9 cellular contexts compared by ENCODE assay signal in genomic region chr15:40929730-40930429, GRCh38. TPM values are rescaled to one million over a fixed set of nuclear protein-coding genes. Genes with fewer than 3 reads are reported as not detected.
A peak's percentile ranks its signal among the peaks of the same experiment; 100 is the strongest.
DNase-seq lines count a peak whose midpoint lies in the region; ATAC-seq and TF ChIP-seq lines count a peak whose summit lies in the region.
"Had no signal": no experiment of that assay in that cellular context is flagged by ENCODE, and none has a peak within 500 bp of the region (broad histone marks: within the 10 kb centered on the region; RNA-seq: fewer than 3 reads in every experiment).

No MANE protein-coding gene starts in this region.

- CTCF ChIA-PET in PC-3 (lab: Charles Lee) = interaction anchor here (0.5 to 2.0 kb wide), 9 partner anchors 12 to 99 kb away, joined by 6 to 18 read pairs (median 9); no protein-coding TSS in a partner anchor

- no peak for TF ChIP-seq CTCF in PC-3 (conservative IDR thresholded peaks at IDR 0.05; ENCODE audit: low read depth, low read length)

- H3K27me3 ChIP-seq in PC-3 (ENCODE audit: low read length) = peaks cover 25% of the 10 kb centered on the region
- H3K27me3 ChIP-seq in effector memory CD4-positive, alpha-beta T cell (replicated peaks; ENCODE audit: control insufficient read depth, insufficient read depth, low read length, poor library complexity, severe bottlenecking) = peaks cover 66% of the 10 kb centered on the region
- H3K27me3 ChIP-seq in mucosa of rectum (ENCODE audit: control insufficient read depth in 2 of 2, insufficient read depth in 2 of 2, low read length in 2 of 2) = peaks cover 13 to 19% of the 10 kb centered on the region in 2 donors

- ATAC-seq in PC-3 = peak; percentile 38
- ATAC-seq in GM19351 (IDR thresholded peaks at IDR 0.05; ENCODE audit: unreplicated experiment) = no peak

- peak; percentile 54 for DNase-seq in NCI-H1092 treated with DMSO at 0.1 percent for 48 hours (lab: John Stamatoyannopoulos, UW)
- DNase-seq in NCI-H1092 (lab: John Stamatoyannopoulos, UW) = no peak
- peak; percentile 51 for DNase-seq in PC-3
- no peak for DNase-seq in effector memory CD4-positive, alpha-beta T cell
- DNase-seq in NCI-H510A treated with DMSO at 0.1 percent for 48 hours (lab: John Stamatoyannopoulos, UW) = no peak
- DNase-seq in stimulated activated CD8-positive, alpha-beta memory T cell treated with anti-CD3 and anti-CD28 coated beads, Interleukin-4, amount 100 ng/mL, for 48 hours = no peak

- H4K20me1 ChIP-seq in PC-3 (ENCODE audit: low read length) = no peaks in the 10 kb centered on the region

- peaks cover 49% of the 10 kb centered on the region for H3K4me1 ChIP-seq in PC-3 (ENCODE audit: insufficient read depth, low read length)
- peaks cover 55% of the 10 kb centered on the region for H3K4me1 ChIP-seq in effector memory CD4-positive, alpha-beta T cell (ENCODE audit: control insufficient read depth, insufficient read depth, low read length, poor library complexity, severe bottlenecking)
- peaks cover 68 to 69% of the 10 kb centered on the region in 2 donors for H3K4me1 ChIP-seq in mucosa of rectum (ENCODE audit: control insufficient read depth in 2 of 2, insufficient read depth in 2 of 2, low read length in 2 of 2)

- H3K9ac ChIP-seq in PC-3 (ENCODE audit: low read length) (0 out of 2 replicates have a peak overlapping the region, but pooled peaks have one; percentile 9), mucosa of rectum (ENCODE audit: low read depth in 1 of 2, low read length in 2 of 2) (peak overlapping the region; percentile 60 to 77)

- POLR2A ChIA-PET in PC-3 (lab: Charles Lee; ENCODE audit: unreplicated experiment) = interaction anchor here (0.6 kb wide), 1 partner anchor 23 kb away, joined by 9 read pairs; no protein-coding TSS in a partner anchor

- H3K9me2 ChIP-seq in PC-3 (replicated peaks; ENCODE audit: low read length) = no peaks in the 10 kb centered on the region

- peak overlapping the region; percentile 85 for H2AFZ ChIP-seq in PC-3 (ENCODE audit: low read length)

- H3K36me3 ChIP-seq in PC-3 (ENCODE audit: low read depth, low read length) = no peaks in the 10 kb centered on the region
- H3K36me3 ChIP-seq in effector memory CD4-positive, alpha-beta T cell (ENCODE audit: control insufficient read depth, insufficient read depth, low read length) = no peaks in the 10 kb centered on the region
- peaks cover 0 to 6% of the 10 kb centered on the region in 2 donors for H3K36me3 ChIP-seq in mucosa of rectum (ENCODE audit: control insufficient read depth in 2 of 2, insufficient read depth in 2 of 2, low read length in 2 of 2)

- TSS peak; percentile 45 for BruUV-seq in PC-3 (replicated peaks; lab: Mats Ljungman, UMichigan)

- H3K27ac ChIP-seq in PC-3 (ENCODE audit: low read length) (no peak overlapping the region), mucosa of rectum (ENCODE audit: low read depth in 2 of 2, low read length in 2 of 2) (peak overlapping the region; percentile 63 to 92)
- H3K27ac ChIP-seq in effector memory CD4-positive, alpha-beta T cell (ENCODE audit: insufficient read depth, low read length, poor library complexity, severe bottlenecking) = no peak overlapping the region
- H3K27ac ChIP-seq: C4-2B had no signal

- no peaks in the 10 kb centered on the region for H3K9me3 ChIP-seq in PC-3 (ENCODE audit: low read length)
- H3K9me3 ChIP-seq in effector memory CD4-positive, alpha-beta T cell (ENCODE audit: control insufficient read depth, low read length) = no peaks in the 10 kb centered on the region
- H3K9me3 ChIP-seq in mucosa of rectum (ENCODE audit: control insufficient read depth in 2 of 2, low read length in 2 of 2) = no peaks in the 10 kb centered on the region

- intact Hi-C loops in PC-3 (cut with micrococcal nuclease) = loop anchor here (1.0 to 10.0 kb wide), 2 partner anchors 24 to 255 kb away; no protein-coding TSS in a partner anchor

- peak overlapping the region; percentile 97 for H3K4me2 ChIP-seq in PC-3 (ENCODE audit: low read length)

- H3F3A ChIP-seq in PC-3 (ENCODE audit: low read length, unreplicated experiment) = no peaks in the 10 kb centered on the region

- H3K79me2 ChIP-seq in PC-3 (ENCODE audit: low read length) = no peaks in the 10 kb centered on the region

- H3K4me3 ChIP-seq in PC-3 (ENCODE audit: low read length) (peak overlapping the region; percentile 76), mucosa of rectum (ENCODE audit: low read length in 2 of 2) (peak overlapping the region; percentile 73 to 78)
- peak overlapping the region; percentile 58 for H3K4me3 ChIP-seq in effector memory CD4-positive, alpha-beta T cell (ENCODE audit: insufficient read depth, low read depth, low read length, poor library complexity, severe bottlenecking)

RNA-seq across cellular contexts. Expression of gene DLL4, which starts 0.7 kb away (rescaled TPM):
- 2.2 and 2.9 TPM in 2 replicates for total RNA-seq in PC-3 (2014; rRNA removed)

RNA-seq across cellular contexts. Expression of gene CHAC1, which starts 23.4 kb away (rescaled TPM):
- total RNA-seq in PC-3 (2014; rRNA removed) = 6.2 and 13.3 TPM in 2 replicates

RNA-seq across cellular contexts. Expression of gene VPS18, which starts 35.6 kb away (rescaled TPM):
- 37.6 and 39.5 TPM in 2 replicates for total RNA-seq in PC-3 (2014; rRNA removed)

RNA-seq across cellular contexts. Expression of gene RHOV, which starts 55.8 kb away (rescaled TPM):
- total RNA-seq in PC-3 (2014; rRNA removed) = 39.5 and 52.2 TPM in 2 replicates

Comparison
In these comparisons a context has a peak if more than half of its experiments do, and no peak if none do; other contexts are left out.
1. DNase-seq: peak in NCI-H1092 treated with DMSO at 0.1 percent for 48 hours (single experiment) and PC-3 (single experiment); none in NCI-H1092 (single experiment), effector memory CD4-positive, alpha-beta T cell (0 of 3), NCI-H510A treated with DMSO at 0.1 percent for 48 hours (single experiment) and stimulated activated CD8-positive, alpha-beta memory T cell treated with anti-CD3 and anti-CD28 coated beads, Interleukin-4, amount 100 ng/mL, for 48 hours (single experiment).
2. H3K27ac ChIP-seq: peak in mucosa of rectum (2 of 2); none in PC-3 (single experiment) and effector memory CD4-positive, alpha-beta T cell (single experiment).
3. Peak in every context shown above with its lines, with median percentiles within 50 percentile points of each other: H3K4me3 ChIP-seq.